Comparison of ENCODE assay signal across 19 cellular contexts in genomic region chr20:23255658-23256385, GRCh38.
DNase-seq lines count a peak whose midpoint lies in the region; ATAC-seq and TF ChIP-seq lines count a peak whose summit lies in the region.
"Had no signal": no experiment of that assay in that cellular context is flagged by ENCODE, and none has a peak within 500 bp of the region (broad histone marks: within the 10 kb centered on the region; RNA-seq: fewer than 3 reads in every experiment).

No MANE protein-coding gene starts in this region.

- peaks cover 28% of the 10 kb centered on the region for H3K27me3 Mint-ChIP-seq in stimulated activated memory B cell treated with anti-CD40 and anti-IgM and Interleukin-4, amounts not matched to agents 10 μg/mL and 1 μg/mL and 100 μg/mL, for 72 hours
- H3K27me3 Mint-ChIP-seq: activated CD4-positive, alpha-beta T cell treated with anti-CD3 and anti-CD28 coated beads, Interleukin-2, amount 10 ng/mL, durations not matched to agents 24 days and 14 days had no signal

- peaks cover 36% of the 10 kb centered on the region for H3K4me1 ChIP-seq in left ventricle myocardium inferior
- peaks cover 47% of the 10 kb centered on the region for H3K4me1 ChIP-seq in SJCRH30

- no peaks in the 10 kb centered on the region for H3K36me3 Mint-ChIP-seq in stimulated activated memory B cell treated with anti-CD40 and anti-IgM and Interleukin-4, amounts not matched to agents 10 μg/mL and 1 μg/mL and 100 μg/mL, for 72 hours

- intact Hi-C loops in left ventricle myocardium inferior (cut with micrococcal nuclease) (no loop called here), Right ventricle myocardium superior (cut with DNase I) (loop anchor here (10.0 kb wide), 1 partner anchor 79 kb away; no protein-coding TSS in a partner anchor)

- H3K27ac ChIP-seq in left ventricle myocardium inferior (replicated peaks) = peak overlapping the region; percentile 89
- H3K27ac ChIP-seq in SJCRH30 = peak overlapping the region; percentile 93
- H3K27ac ChIP-seq: left lung, tibial artery had no signal

- H3K9me3 Mint-ChIP-seq in stimulated activated memory B cell treated with anti-CD40 and anti-IgM and Interleukin-4, amounts not matched to agents 10 μg/mL and 1 μg/mL and 100 μg/mL, for 72 hours = no peaks in the 10 kb centered on the region
- H3K9me3 Mint-ChIP-seq: activated CD4-positive, alpha-beta T cell treated with anti-CD3 and anti-CD28 coated beads, Interleukin-2, amount 10 ng/mL, durations not matched to agents 24 days and 14 days; activated naive CD8-positive, alpha-beta T cell treated with anti-CD3 and anti-CD28 coated beads, Interleukin-2, amount 10 ng/mL, durations not matched to agents 7 days and 5 days; nephron progenitor cell had no signal

- no peaks in the 10 kb centered on the region for H3K36me3 ChIP-seq in left ventricle myocardium inferior
- H3K36me3 ChIP-seq in SJCRH30 = no peaks in the 10 kb centered on the region
- H3K36me3 ChIP-seq: left lung, tibial artery had no signal

- no peak overlapping the region for H3K27ac Mint-ChIP-seq in stimulated activated memory B cell treated with anti-CD40 and anti-IgM and Interleukin-4, amounts not matched to agents 10 μg/mL and 1 μg/mL and 100 μg/mL, for 72 hours
- H3K27ac Mint-ChIP-seq: activated CD4-positive, alpha-beta T cell treated with anti-CD3 and anti-CD28 coated beads, Interleukin-2, amount 10 ng/mL, durations not matched to agents 24 days and 14 days; activated naive CD8-positive, alpha-beta T cell treated with anti-CD3 and anti-CD28 coated beads, Interleukin-2, amount 10 ng/mL, durations not matched to agents 7 days and 5 days; nephron progenitor cell had no signal

- DNase-seq in left ventricle myocardium inferior (no peak), Right ventricle myocardium superior (no peak), SJCRH30 (peak; percentile 93 to 97), foreskin fibroblast (peak; percentile 47 to 67), cortex of kidney (lab: John Stamatoyannopoulos, UW) (no peak)
- no peak for DNase-seq in effector CD4-positive, alpha-beta T cell
- DNase-seq: activated CD4-positive, alpha-beta T cell treated with anti-CD3 and anti-CD28 coated beads, Interleukin-2, amount 10 ng/mL, durations not matched to agents 24 days and 14 days; activated naive CD8-positive, alpha-beta T cell treated with anti-CD3 and anti-CD28 coated beads, Interleukin-2, amount 10 ng/mL, durations not matched to agents 7 days and 5 days; erythroblast; hypothalamus; left lung; nephron progenitor cell; NK-92 treated with Interleukin-12 subunit alpha and Interleukin-12 subunit beta, amount 100 ng/mL, for 24 hours; SHP77 treated with DMSO at 0.1 percent for 48 hours; stimulated activated CD4-positive, alpha-beta T cell treated with anti-CD3 and anti-CD28 coated beads, Interleukin-4, amount 100 ng/mL, for 4 hours; T1000; tibial artery had no signal

- TF ChIP-seq CTCF in left ventricle myocardium inferior (IDR thresholded peaks at IDR 0.05; ENCODE audit: borderline replicate concordance) = no peak
- TF ChIP-seq CTCF in foreskin fibroblast (IDR thresholded peaks at IDR 0.05; ENCODE audit: low read depth, low read length) = no peak

- H3K4me3 Mint-ChIP-seq in stimulated activated memory B cell treated with anti-CD40 and anti-IgM and Interleukin-4, amounts not matched to agents 10 μg/mL and 1 μg/mL and 100 μg/mL, for 72 hours = no peak overlapping the region
- H3K4me3 Mint-ChIP-seq: activated CD4-positive, alpha-beta T cell treated with anti-CD3 and anti-CD28 coated beads, Interleukin-2, amount 10 ng/mL, durations not matched to agents 24 days and 14 days; activated naive CD8-positive, alpha-beta T cell treated with anti-CD3 and anti-CD28 coated beads, Interleukin-2, amount 10 ng/mL, durations not matched to agents 7 days and 5 days; nephron progenitor cell had no signal

- H3K27me3 ChIP-seq in left ventricle myocardium inferior (ENCODE audit: low read depth) = peaks cover 33% of the 10 kb centered on the region
- no peaks in the 10 kb centered on the region for H3K27me3 ChIP-seq in SJCRH30
- H3K27me3 ChIP-seq: left lung had no signal

- H3K4me3 ChIP-seq in left ventricle myocardium inferior (no peak overlapping the region), SJCRH30 (peak overlapping the region; percentile 4; the same call in 1 of the 2 replicates), foreskin fibroblast (ENCODE audit: low read depth in 1 of 2, low read length in 2 of 2) (no peak overlapping the region)
- H3K4me3 ChIP-seq: left lung, tibial artery had no signal

- H3K4me1 Mint-ChIP-seq in stimulated activated memory B cell treated with anti-CD40 and anti-IgM and Interleukin-4, amounts not matched to agents 10 μg/mL and 1 μg/mL and 100 μg/mL, for 72 hours = no peaks in the 10 kb centered on the region
- H3K4me1 Mint-ChIP-seq: activated naive CD8-positive, alpha-beta T cell treated with anti-CD3 and anti-CD28 coated beads, Interleukin-2, amount 10 ng/mL, durations not matched to agents 7 days and 5 days had no signal

- ATAC-seq in Right ventricle myocardium superior (ENCODE audit: poor library complexity) (no peak), GM21423 (IDR thresholded peaks at IDR 0.05; ENCODE audit: unreplicated experiment) (no peak)
- ATAC-seq in stimulated activated memory B cell treated with anti-CD40 and anti-IgM and Interleukin-4, amounts not matched to agents 10 μg/mL and 1 μg/mL and 100 μg/mL, for 72 hours = peak; percentile 3
- ATAC-seq: left lung had no signal

- no peaks in the 10 kb centered on the region for H3K9me3 ChIP-seq in left ventricle myocardium inferior (replicated peaks)
- no peaks in the 10 kb centered on the region for H3K9me3 ChIP-seq in SJCRH30 (replicated peaks)
- H3K9me3 ChIP-seq: left lung, tibial artery had no signal

Comparison
In these comparisons a context has a peak if more than half of its experiments do, and no peak if none do; other contexts are left out.
1. DNase-seq: peak in SJCRH30 (2 of 2) and foreskin fibroblast (2 of 2); none in left ventricle myocardium inferior (single experiment), Right ventricle myocardium superior (single experiment), effector CD4-positive, alpha-beta T cell (single experiment) and cortex of kidney (single experiment).